Comparison of ENCODE assay signal across 30 cellular contexts in genomic region chr6:67748521-67748920, GRCh38.
"Had no signal": no experiment of that assay in that cellular context is flagged by ENCODE, and none has a peak within 500 bp of the region (broad histone marks: within the 10 kb centered on the region; RNA-seq: fewer than 3 reads in every experiment).

No MANE protein-coding gene starts in this region.

- H3K36me3 ChIP-seq: breast epithelium, SJSA1 had no signal

- H3K4me1 ChIP-seq: breast epithelium, SJSA1 had no signal

- ATAC-seq: activated CD8-positive, alpha-beta memory T cell treated with anti-CD3 and anti-CD28 coated beads, Interleukin-2, amount 10 ng/mL, durations not matched to agents 7 days and 5 days; activated naive CD8-positive, alpha-beta T cell treated with anti-CD3 and anti-CD28 coated beads, Interleukin-2, amount 50 U/mL, for 24 hours; Panc1; SK-N-SH treated with all-trans-retinoic acid at 6 μM for 48 hours; T-cell; T-helper 17 cell had no signal

- DNase-seq: activated B cell treated with CpG ODN at 0.5 μM for 24 hours; activated CD4-positive, alpha-beta memory T cell treated with anti-CD3 and anti-CD28 coated beads, Interleukin-2, amount 10 ng/mL, durations not matched to agents 7 days and 5 days; activated CD4-positive, alpha-beta T cell treated with anti-CD3 and anti-CD28 coated beads for 4 hours; activated CD4-positive, CD25-positive, alpha-beta regulatory T cell treated with anti-CD3 and anti-CD28 coated beads, Interleukin-2, amount 50 U/mL, for 72 hours; activated CD8-positive, alpha-beta memory T cell treated with anti-CD3 and anti-CD28 coated beads for 24 hours; activated CD8-positive, alpha-beta memory T cell treated with anti-CD3 and anti-CD28 coated beads, Interleukin-2, amount 10 ng/mL, durations not matched to agents 7 days and 5 days; activated CD8-positive, alpha-beta memory T cell treated with anti-CD3 and anti-CD28 coated beads, Interleukin-2, amount 50 U/mL, for 48 hours; activated effector memory CD4-positive, alpha-beta T cell treated with Interleukin-2 at 50 U/mL for 16 hours; activated naive CD4-positive, alpha-beta T cell treated with anti-CD3 and anti-CD28 coated beads, Interleukin-2, amount 10 ng/mL, durations not matched to agents 7 days and 5 days; activated naive CD8-positive, alpha-beta T cell treated with anti-CD3 and anti-CD28 coated beads, Interleukin-2, amount 50 U/mL, for 24 hours; activated T-cell treated with anti-CD3 and anti-CD28 coated beads, Interleukin-2, amount 50 U/mL, for 48 hours; amniotic stem cell; aorta; MM.1S; MV-4-11; NCI-H1092; NCI-H1436 treated with DMSO at 0.1 percent for 48 hours; NCI-H1694 treated with DMSO at 0.1 percent for 48 hours; NCI-H2029; NCI-H345; NCI-H524 treated with DMSO at 0.1 percent for 48 hours; SHP77 treated with DMSO at 0.1 percent for 48 hours; T-cell; T-helper 17 cell had no signal

- H3K27ac ChIP-seq: breast epithelium, KMS-11, SJSA1, VCaP had no signal

- H3K27me3 ChIP-seq: breast epithelium, SJSA1 had no signal

- H3K9me3 ChIP-seq: breast epithelium, SJSA1 had no signal

- H3K4me3 ChIP-seq: breast epithelium, SJSA1 had no signal
